Comparison of ENCODE assay signal across 10 cellular contexts in the genomic region with DNA sequence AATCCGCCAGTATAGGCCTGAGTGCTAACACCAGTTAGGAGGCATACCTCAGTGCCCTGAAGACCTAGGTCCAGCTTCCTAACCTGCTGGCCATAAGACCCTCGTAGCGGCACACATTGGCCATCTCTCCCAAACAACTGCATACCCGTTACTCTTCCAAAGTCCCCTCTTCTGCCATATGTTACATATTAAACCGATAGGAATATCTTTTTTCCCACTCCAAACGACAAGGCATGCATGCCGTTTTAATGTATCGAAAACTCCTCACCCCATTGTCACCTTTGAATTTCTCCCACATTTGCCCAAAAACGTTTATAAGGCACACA. TPM values are rescaled to one million over a fixed set of nuclear protein-coding genes. Genes with fewer than 3 reads are reported as not detected.
DNase-seq lines count a peak whose midpoint lies in the region; ATAC-seq, FAIRE-seq and TF ChIP-seq lines count a peak whose summit lies in the region.
"Had no signal": no experiment of that assay in that cellular context is flagged by ENCODE, and none has a peak within 500 bp of the region (broad histone marks: within the 10 kb centered on the region; RNA-seq: fewer than 3 reads in every experiment).

No MANE protein-coding gene starts in this region.

- no peaks in the 10 kb centered on the region for H4K20me1 ChIP-seq in HCT116 (ENCODE audit: insufficient read depth)

- peak overlapping the region; percentile 88 for H2AFZ ChIP-seq in HCT116 (ENCODE audit: low read depth, low read length, poor library complexity, severe bottlenecking)

- H3K27me3 ChIP-seq in A673 (replicated peaks; ENCODE audit: insufficient read depth, low read depth, low read length, poor library complexity) (no peaks in the 10 kb centered on the region), HCT116 (ENCODE audit: insufficient read depth, low read length) (no peaks in the 10 kb centered on the region), mucosa of stomach (ENCODE audit: control insufficient read depth, insufficient read depth, low read length) (no peaks in the 10 kb centered on the region), pancreas (no peaks in the 10 kb centered on the region), foreskin keratinocyte (peaks cover 42% of the 10 kb centered on the region)
- H3K27me3 ChIP-seq: upper lobe of right lung had no signal

- H3K27ac ChIP-seq in A673 (ENCODE audit: low read depth, low read length, poor library complexity, severe bottlenecking) (no peak overlapping the region), HCT116 (ENCODE audit: low read depth, low read length) (peak overlapping the region; percentile 56), pancreas (no peak overlapping the region), foreskin keratinocyte (no peak overlapping the region)
- H3K27ac ChIP-seq: upper lobe of right lung had no signal

- FAIRE-seq in pancreas (lab: Jason Lieb, UNC) = no peak
- no peak for FAIRE-seq in D721Med (lab: Jason Lieb, UNC)

- no peak for DNase-seq in A673 (ENCODE audit: low spot score)
- DNase-seq in HCT116 (ENCODE audit: low read depth, low spot score) = no peak
- no peak for DNase-seq in astrocyte of the cerebellum (ENCODE audit: low read depth)
- DNase-seq in pancreas = no peak
- DNase-seq in D721Med (ENCODE audit: insufficient read length, low spot score) = no peak
- no peak for DNase-seq in foreskin keratinocyte
- no peak for DNase-seq in D341Med (ENCODE audit: low spot score)
- DNase-seq: activated CD4-positive, alpha-beta T cell treated with anti-CD3 and anti-CD28 coated beads, Interleukin-2, amount 50 U/mL, for 1 hour; upper lobe of right lung had no signal

- RAD21 ChIA-PET in HCT116 (lab: Charles Lee; ENCODE audit: low non-redundant PET in 1 of 2, low total read pairs in 2 of 2, uncharacterized antibody in 2 of 2, unreplicated experiment in 2 of 2) = no interaction called here

- intact Hi-C loops in A673 (cut with micrococcal nuclease; ENCODE audit: unreplicated experiment) (loop anchor here (10.0 kb wide), 2 partner anchors 233 to 423 kb away; no protein-coding TSS in a partner anchor), HCT116 (cut with micrococcal nuclease) (loop anchor here (5.0 kb wide), 1 partner anchor 1100 kb away; no protein-coding TSS in a partner anchor), pancreas (cut with DNase I) (no loop called here)

- no peak for TF ChIP-seq POLR2A in HCT116 (IDR thresholded peaks at IDR 0.05; ENCODE audit: borderline replicate concordance, extremely low read depth, insufficient read depth, insufficient read length)

- TF ChIP-seq CTCF in A673 (conservative IDR thresholded peaks at IDR 0.05; ENCODE audit: low read depth, low read length) = no peak
- no peak for TF ChIP-seq CTCF in HCT116 (IDR thresholded peaks at IDR 0.05 in 2 of 3, conservative IDR thresholded peaks at IDR 0.05 in 1 of 3; ENCODE audit: borderline replicate concordance in 1 of 3, insufficient read depth in 1 of 3, low read depth in 2 of 3, low read length in 2 of 3)
- TF ChIP-seq CTCF in astrocyte of the cerebellum (IDR thresholded peaks at IDR 0.05; ENCODE audit: low read depth, low read length, missing control alignments) = no peak
- no peak for TF ChIP-seq CTCF in pancreas (IDR thresholded peaks at IDR 0.05)
- TF ChIP-seq CTCF in D721Med (IDR thresholded peaks at IDR 0.05; ENCODE audit: insufficient read depth, missing control alignments) = no peak
- TF ChIP-seq CTCF in foreskin keratinocyte (conservative IDR thresholded peaks at IDR 0.05) = no peak

- WGBS in pancreas, 2 donors = 40 to 41% methylated on average over 9 of the region's 9 CpGs

- no peaks in the 10 kb centered on the region for H3K36me3 ChIP-seq in A673 (ENCODE audit: insufficient read depth, low read length, poor library complexity, severe bottlenecking)
- H3K36me3 ChIP-seq in HCT116 (ENCODE audit: control insufficient read depth in 1 of 2, insufficient read depth in 2 of 2, low read length in 2 of 2) = no peaks in the 10 kb centered on the region; a peak in 1 of 4 replicates
- H3K36me3 ChIP-seq in mucosa of stomach (ENCODE audit: control insufficient read depth, insufficient read depth, low read length) = no peaks in the 10 kb centered on the region
- no peaks in the 10 kb centered on the region for H3K36me3 ChIP-seq in pancreas
- H3K36me3 ChIP-seq: upper lobe of right lung had no signal

- H3K4me3 ChIP-seq in A673 (ENCODE audit: low read depth, low read length, poor library complexity, severe bottlenecking) (peak overlapping the region; percentile 91), HCT116 (replicated peaks in 1 of 2; ENCODE audit: low read depth in 1 of 2, low read length in 2 of 2) (peak overlapping the region in 1 of 2 experiments; percentile 50; a peak in 3 of 4 replicates), astrocyte of the cerebellum (ENCODE audit: low read depth, low read length) (peak overlapping the region; percentile 40), mucosa of stomach (ENCODE audit: low read length) (peak overlapping the region; percentile 18), pancreas (peak overlapping the region in 2 of 4 donors; percentile 89 to 90)
- H3K4me3 ChIP-seq: upper lobe of right lung had no signal

- no peak for TF ChIP-seq RAD21 in HCT116 (IDR thresholded peaks at IDR 0.05; ENCODE audit: low read depth)

- CTCF ChIA-PET in A673 (lab: Charles Lee) = no interaction called here
- CTCF ChIA-PET in HCT116 (lab: Charles Lee) = no interaction called here

- peak overlapping the region; percentile 94 for H3K4me2 ChIP-seq in HCT116 (ENCODE audit: low read length)

- BruUV-seq in A673 (replicated peaks; lab: Mats Ljungman, UMichigan) (no TSS peak), HCT116 (replicated peaks; lab: Mats Ljungman, UMichigan) (no TSS peak)

- in situ Hi-C loops in astrocyte of the cerebellum (cut with HindIII; ENCODE audit: low sequenced_read_pairs) = no loop called here

- H3K4me1 ChIP-seq in A673 (ENCODE audit: insufficient read depth, low read length, poor library complexity, severe bottlenecking) (peaks cover 9% of the 10 kb centered on the region), HCT116 (ENCODE audit: control insufficient read depth in 1 of 2, insufficient read depth in 2 of 2, low read length in 2 of 2) (peaks cover 43 to 57% of the 10 kb centered on the region in 2 experiments), mucosa of stomach (ENCODE audit: control insufficient read depth, insufficient read depth, low read length) (peaks cover 29% of the 10 kb centered on the region), pancreas (peaks cover 9 to 27% (median 9%) of the 10 kb centered on the region in 3 donors), foreskin keratinocyte (no peaks in the 10 kb centered on the region)

- H3K9me2 ChIP-seq in HCT116 (ENCODE audit: insufficient read depth) = no peaks in the 10 kb centered on the region

- peaks cover 10% of the 10 kb centered on the region for H3K79me2 ChIP-seq in HCT116 (ENCODE audit: insufficient read depth, low read length)

- POLR2A ChIA-PET in A673 (lab: Charles Lee; ENCODE audit: low non-redundant PET) (no interaction called here), HCT116 (lab: Charles Lee) (no interaction called here)

- no peaks in the 10 kb centered on the region for H3K9me3 ChIP-seq in A673 (ENCODE audit: low read depth, low read length, poor library complexity, severe bottlenecking)
- H3K9me3 ChIP-seq in HCT116 (ENCODE audit: control insufficient read depth in 1 of 2, insufficient read depth in 1 of 2, low read depth in 1 of 2, low read length in 2 of 2) = no peaks in the 10 kb centered on the region
- H3K9me3 ChIP-seq in mucosa of stomach (ENCODE audit: control insufficient read depth, low read length) = no peaks in the 10 kb centered on the region
- no peaks in the 10 kb centered on the region for H3K9me3 ChIP-seq in pancreas
- H3K9me3 ChIP-seq: upper lobe of right lung had no signal

- H3K9ac ChIP-seq in HCT116 (ENCODE audit: low read length) (no peak overlapping the region), mucosa of stomach (ENCODE audit: low read length) (no peak overlapping the region)

- ATAC-seq in HCT116 = no peak
- ATAC-seq in pancreas = no peak
- ATAC-seq in foreskin keratinocyte = no peak

TF ChIP-seq in HCT116, 20 proteins besides CTCF, POLR2A, EP300 and RAD21:
- 0 out of 2 replicates have a peak, but pooled peaks have one; percentile 3 for TF ChIP-seq ZFX (IDR thresholded peaks at IDR 0.05)
- TF ChIP-seq CBX3 (IDR thresholded peaks at IDR 0.05; ENCODE audit: low read depth) = no peak

RNA-seq across cellular contexts. Expression of a gene that starts 0.7 kb away (rescaled TPM):
- 10.7 and 15.2 TPM in 2 replicates for total RNA-seq in A673 (2021)
- total RNA-seq in HCT116 (2021; ENCODE audit: unreplicated experiment) = 7.1 TPM
- polyA plus RNA-seq in HCT116 (2012) = 1.5 and 1.7 TPM in 2 replicates
- total RNA-seq in pancreas = 10 to 100 TPM in 1 of 6 donors, 1 to 10 TPM in 5; 2.6 to 13.1 (median 4.2) TPM
- polyA plus RNA-seq in pancreas = 1 to 10 TPM; 2.5 to 3.1 TPM
- total RNA-seq in foreskin keratinocyte = 0.21 and 0.34 TPM in 2 replicates
- 0.07 TPM in 2 replicates for polyA plus RNA-seq in foreskin keratinocyte

Comparison
In these comparisons a context has a peak if more than half of its experiments do, and no peak if none do; other contexts are left out.
1. intact Hi-C loops: an anchor here in A673 (10.0 kb wide) and HCT116 (5.0 kb wide); none called in pancreas.